In genomic region chr4:145842224-145842887, GRCh38 we compare ENCODE assay signal across 1 cellular context.
TF ChIP-seq lines count a peak whose summit lies in the region.

No MANE protein-coding gene starts in this region.

TF ChIP-seq in WTC11, 78 proteins besides CTCF, POLR2A, EP300 and RAD21 (continued from another document):
- no peak for TF ChIP-seq ZBTB43 (CRISPR knock-in tag; IDR thresholded peaks at IDR 0.05)
- no peak for TF ChIP-seq CREB1 (CRISPR knock-in tag; IDR thresholded peaks at IDR 0.05)
- TF ChIP-seq NFYB (CRISPR knock-in tag; conservative IDR thresholded peaks at IDR 0.05; ENCODE audit: low read depth): no peak
- TF ChIP-seq ZNF425 (CRISPR knock-in tag; conservative IDR thresholded peaks at IDR 0.05): no peak
- TF ChIP-seq TP53 (CRISPR knock-in tag; IDR thresholded peaks at IDR 0.05): no peak
